ENCODE assay signal across 8 cellular contexts in the genomic region with DNA sequence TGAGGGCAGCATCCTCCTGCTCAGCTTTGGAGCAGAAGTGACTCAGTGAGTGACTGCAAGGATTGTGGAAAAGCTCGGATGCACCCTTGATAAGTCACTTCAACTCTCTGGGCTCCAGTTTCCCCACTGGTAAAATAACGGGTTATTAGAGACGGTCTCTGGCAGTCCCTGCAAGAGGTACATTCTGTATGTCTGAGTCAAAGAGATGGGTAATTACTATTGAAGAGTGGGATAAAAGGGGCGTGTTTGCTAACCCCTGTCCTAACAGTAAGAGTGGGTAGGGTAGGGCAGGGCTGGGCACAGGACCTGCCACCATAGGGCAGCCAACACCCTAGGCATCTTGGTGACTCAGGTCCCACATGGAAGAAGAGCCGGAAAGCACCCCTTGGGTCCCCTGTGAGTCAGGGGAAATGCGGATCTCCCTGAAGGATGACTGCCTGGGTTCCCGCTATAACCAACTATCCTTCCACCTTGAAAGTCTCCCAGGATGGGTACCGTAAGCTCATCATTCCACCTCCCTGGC. TPM values are rescaled to one million over a fixed set of nuclear protein-coding genes. Genes with fewer than 3 reads are reported as not detected.
DNase-seq lines count a peak whose midpoint lies in the region; ATAC-seq and TF ChIP-seq lines count a peak whose summit lies in the region.

No MANE protein-coding gene starts in this region.

- ATAC-seq in sciatic nerve, result no peak
- no peak for ATAC-seq in GM21526 (IDR thresholded peaks at IDR 0.05; ENCODE audit: low FRiP score, unreplicated experiment)

- H3K27me3 ChIP-seq in SJCRH30 (no peaks in the 10 kb centered on the region), esophagus (ENCODE audit: control insufficient read depth in 1 of 2, insufficient read depth in 2 of 2, low read length in 2 of 2) (no peaks in the 10 kb centered on the region), prostate gland (replicated peaks; ENCODE audit: insufficient read depth) (no peaks in the 10 kb centered on the region), HAP-1 (ENCODE audit: low read depth) (no peaks in the 10 kb centered on the region)

- intact Hi-C loops in Calu3 (cut with micrococcal nuclease; ENCODE audit: unreplicated experiment), result no loop called here
- intact Hi-C loops in prostate gland (cut with DNase I), result no loop called here
- intact Hi-C loops in sciatic nerve (cut with DNase I), result loop anchor here (10.0 kb wide), 1 partner anchor 49 kb away; no protein-coding TSS in a partner anchor

- peak overlapping the region; percentile 54 for H3K4me3 Mint-ChIP-seq in Calu3 (ENCODE audit: low read depth, unreplicated experiment)

- DNase-seq in Calu3, result peak; percentile 44
- no peak for DNase-seq in SJCRH30
- DNase-seq in prostate gland (ENCODE audit: low spot score), result no peak
- no peak for DNase-seq in sciatic nerve (ENCODE audit: low spot score)
- no peak for DNase-seq in NCI-H1092 (lab: John Stamatoyannopoulos, UW)
- DNase-seq in HAP-1 (ENCODE audit: low spot score in 2 of 2), result no peak

- no peaks in the 10 kb centered on the region for H3K27me3 Mint-ChIP-seq in Calu3 (ENCODE audit: unreplicated experiment)

- BruUV-seq in Calu3 (replicated peaks; lab: Mats Ljungman, UMichigan), result no TSS peak

- no peaks in the 10 kb centered on the region for H3K9me3 ChIP-seq in SJCRH30 (replicated peaks)
- no peaks in the 10 kb centered on the region for H3K9me3 ChIP-seq in esophagus (ENCODE audit: control insufficient read depth in 2 of 2, insufficient read depth in 1 of 2, low read depth in 1 of 2, low read length in 1 of 2)
- no peaks in the 10 kb centered on the region for H3K9me3 ChIP-seq in prostate gland
- H3K9me3 ChIP-seq in HAP-1, result no peaks in the 10 kb centered on the region

- H3K4me1 ChIP-seq in SJCRH30 (peaks cover 59% of the 10 kb centered on the region), esophagus (ENCODE audit: control insufficient read depth in 2 of 2, insufficient read depth in 2 of 2, low read length in 1 of 2) (peaks cover 7 to 46% of the 10 kb centered on the region in 2 donors), prostate gland (replicated peaks) (peaks cover 54% of the 10 kb centered on the region), HAP-1 (peaks cover 21% of the 10 kb centered on the region)

- in situ Hi-C loops in HAP-1 (cut with MboI; ENCODE audit: low sequenced_read_pairs), result no loop called here

- WGBS in esophagus, 2 donors, result 37 to 56% methylated on average over 8 of the region's 8 CpGs
- 63% methylated on average over 8 of the region's 8 CpGs for WGBS in prostate gland

- H3K27ac Mint-ChIP-seq in Calu3 (ENCODE audit: unreplicated experiment), result peak overlapping the region; percentile 98

- peaks cover 11% of the 10 kb centered on the region for H3K36me3 ChIP-seq in SJCRH30
- peaks cover 0 to 4% of the 10 kb centered on the region in 2 donors for H3K36me3 ChIP-seq in esophagus (ENCODE audit: control insufficient read depth in 2 of 2, insufficient read depth in 2 of 2, low read length in 1 of 2)
- no peaks in the 10 kb centered on the region for H3K36me3 ChIP-seq in prostate gland
- H3K36me3 ChIP-seq in HAP-1 (replicated peaks), result peaks cover 28% of the 10 kb centered on the region

- CTCF ChIA-PET in Calu3 (lab: Charles Lee), result interaction anchor here (1.6 to 2.0 kb wide), 4 partner anchors 10 to 129 kb away, joined by 4 to 24 read pairs (median 11); partner anchors contain the start of gene TUT1

- no peak for TF ChIP-seq CTCF in Calu3 (IDR thresholded peaks at IDR 0.05; ENCODE audit: unreplicated experiment)
- no peak for TF ChIP-seq CTCF in prostate gland (IDR thresholded peaks at IDR 0.05)

- H3K4me1 Mint-ChIP-seq in Calu3 (ENCODE audit: low read depth, unreplicated experiment), result peaks cover 68% of the 10 kb centered on the region

- H3K27ac ChIP-seq in SJCRH30, result peak overlapping the region; percentile 85
- H3K27ac ChIP-seq in esophagus (ENCODE audit: low read depth in 2 of 2, low read length in 1 of 2), result peak overlapping the region; percentile 100
- H3K27ac ChIP-seq in prostate gland, result peak overlapping the region; percentile 91 to 93

- H3K36me3 Mint-ChIP-seq in Calu3 (ENCODE audit: insufficient read depth, unreplicated experiment), result peaks cover 72% of the 10 kb centered on the region

- no peak for TF ChIP-seq POLR2A in prostate gland (IDR thresholded peaks at IDR 0.05)

- no peak overlapping the region for H3K4me3 ChIP-seq in SJCRH30
- H3K4me3 ChIP-seq in esophagus (ENCODE audit: low read depth in 1 of 2, low read length in 2 of 2), result peak overlapping the region in 1 of 2 donors; percentile 26
- no peak overlapping the region for H3K4me3 ChIP-seq in prostate gland
- no peak overlapping the region for H3K4me3 ChIP-seq in HAP-1

- H3K9me3 Mint-ChIP-seq in Calu3 (ENCODE audit: low read depth, unreplicated experiment), result no peaks in the 10 kb centered on the region

RNA-seq across cellular contexts. Expression of gene AHNAK, which starts 7.3 kb away (rescaled TPM):
- total RNA-seq in Calu3 (2022), result 246 and 253 TPM in 2 replicates
- total RNA-seq in SJCRH30 (2014; rRNA removed; shearing (Covaris generic)), result 10.3 and 10.9 TPM in 2 replicates
- 100 to 1,000 TPM; 168 to 195 TPM for polyA plus RNA-seq in esophagus
- 100 to 1,000 TPM; 367 to 434 TPM for total RNA-seq in prostate gland
- 2,773 TPM for total RNA-seq in sciatic nerve

RNA-seq across cellular contexts. Expression of gene EEF1G, which starts 19.8 kb away (rescaled TPM):
- total RNA-seq in Calu3 (2022), result 970 and 1,189 TPM in 2 replicates
- total RNA-seq in SJCRH30 (2014; rRNA removed; shearing (Covaris generic)), result 2,270 and 2,323 TPM in 2 replicates
- 1,000 to 10,000 TPM in 1 of 2 donors, 100 to 1,000 TPM in 1; 884 to 1,495 TPM for polyA plus RNA-seq in esophagus
- total RNA-seq in prostate gland, result 1,000 to 10,000 TPM; 1,254 to 2,389 TPM
- 811 TPM for total RNA-seq in sciatic nerve

RNA-seq across cellular contexts. Expression of gene TUT1, which starts 37.4 kb away (rescaled TPM):
- total RNA-seq in Calu3 (2022) (21.9 and 26.3 TPM in 2 replicates), prostate gland (10 to 100 TPM; 26.6 to 30.6 TPM), sciatic nerve (20.7 TPM)
- 8.8 and 9.1 TPM in 2 replicates for total RNA-seq in SJCRH30 (2014; rRNA removed; shearing (Covaris generic))
- 10 to 100 TPM in 1 of 2 donors, 1 to 10 TPM in 1; 9.0 to 15.2 TPM for polyA plus RNA-seq in esophagus

RNA-seq across cellular contexts. Expression of gene MTA2, which starts 47.8 kb away (rescaled TPM):
- total RNA-seq in Calu3 (2022) (90.4 and 97.2 TPM in 2 replicates), prostate gland (100 to 1,000 TPM in 1 of 2 donors, 10 to 100 TPM in 1; 96.5 to 110 TPM), sciatic nerve (86.6 TPM)
- 106 and 107 TPM in 2 replicates for total RNA-seq in SJCRH30 (2014; rRNA removed; shearing (Covaris generic))
- 10 to 100 TPM; 76.2 to 90.4 TPM for polyA plus RNA-seq in esophagus

RNA-seq across cellular contexts. Expression of gene EML3, which starts 58.7 kb away (rescaled TPM):
- total RNA-seq in Calu3 (2022) (43.3 and 51.4 TPM in 2 replicates), prostate gland (10 to 100 TPM; 50.2 to 80.1 TPM), sciatic nerve (113 TPM)
- 5.8 and 8.9 TPM in 2 replicates for total RNA-seq in SJCRH30 (2014; rRNA removed; shearing (Covaris generic))
- polyA plus RNA-seq in esophagus, result 100 to 1,000 TPM in 1 of 2 donors, 10 to 100 TPM in 1; 79.0 to 107 TPM

Comparison
In these comparisons a context has a peak if more than half of its experiments do, and no peak if none do; other contexts are left out.
1. RNA of gene AHNAK, which starts 7.3 kb away (total RNA-seq): 2,773 TPM in sciatic nerve (single experiment), 367 to 434 TPM in prostate gland and 246 to 253 TPM in Calu3; 10.3 to 10.9 TPM in SJCRH30; every median in the first group is over 10 times any median in the second.
2. Peak in every context shown above with its lines, with median percentiles within 50 percentile points of each other: H3K27ac ChIP-seq.